Comparison of ENCODE assay signal across 8 cellular contexts in genomic region chr17:77959216-77959925, GRCh38. TPM values are rescaled to one million over a fixed set of nuclear protein-coding genes. Genes with fewer than 3 reads are reported as not detected.
DNase-seq lines count a peak whose midpoint lies in the region; ATAC-seq and TF ChIP-seq lines count a peak whose summit lies in the region.

No MANE protein-coding gene starts in this region.

- DNase-seq in GM13976 (ENCODE audit: low spot score) = peak; percentile 50
- DNase-seq in activated CD8-positive, alpha-beta memory T cell treated with anti-CD3 and anti-CD28 coated beads for 48 hours (ENCODE audit: low read depth in 2 of 3, low spot score in 2 of 3) = peak in 2 of 3 experiments; percentile 10 to 25
- peak; percentile 34 for DNase-seq in nephron progenitor cell
- DNase-seq in upper lobe of right lung = no peak

- H3K36me3 Mint-ChIP-seq in nephron progenitor cell (ENCODE audit: low read depth) = no peaks in the 10 kb centered on the region

- peak overlapping the region; percentile 36 for H3K27ac Mint-ChIP-seq in nephron progenitor cell

- H3K4me1 ChIP-seq in Loucy (ENCODE audit: insufficient read depth, low read length, poor library complexity, severe bottlenecking) (peaks cover 53% of the 10 kb centered on the region), esophagus (ENCODE audit: control insufficient read depth in 2 of 2, insufficient read depth in 2 of 2, low read length in 1 of 2) (peaks cover 4 to 5% of the 10 kb centered on the region in 2 donors), upper lobe of right lung (peaks cover 37% of the 10 kb centered on the region)

- H3K79me2 ChIP-seq in Loucy (ENCODE audit: insufficient read depth, low read length) = peaks cover 61% of the 10 kb centered on the region

- H3K4me2 ChIP-seq in Loucy (ENCODE audit: low read depth, low read length, poor library complexity, severe bottlenecking) = peak overlapping the region; percentile 78

- H3K9me3 ChIP-seq in Loucy (ENCODE audit: insufficient read depth, low read depth, low read length) = no peaks in the 10 kb centered on the region
- H3K9me3 ChIP-seq in esophagus (ENCODE audit: control insufficient read depth in 2 of 2, insufficient read depth in 1 of 2, low read depth in 1 of 2, low read length in 1 of 2) = no peaks in the 10 kb centered on the region
- H3K9me3 ChIP-seq in upper lobe of right lung = no peaks in the 10 kb centered on the region

- no peaks in the 10 kb centered on the region for H3K9me3 Mint-ChIP-seq in nephron progenitor cell

- H3K27me3 Mint-ChIP-seq in nephron progenitor cell (ENCODE audit: low read depth, poor library complexity) = peaks cover 46% of the 10 kb centered on the region

- peaks cover 47% of the 10 kb centered on the region for H4K20me1 ChIP-seq in Loucy (ENCODE audit: insufficient read depth, low read length, poor library complexity, severe bottlenecking)

- 0 to 1% methylated on average over 71 to 75 of the region's 75 CpGs for WGBS in esophagus, 2 donors

- H3K27me3 ChIP-seq in Loucy (ENCODE audit: insufficient read depth, low read length, poor library complexity, severe bottlenecking) (no peaks in the 10 kb centered on the region), esophagus (ENCODE audit: control insufficient read depth in 1 of 2, insufficient read depth in 2 of 2, low read length in 2 of 2) (peaks cover 0 to 2% of the 10 kb centered on the region in 2 donors), upper lobe of right lung (no peaks in the 10 kb centered on the region)

- H3K27ac ChIP-seq in esophagus (ENCODE audit: low read depth in 2 of 2, low read length in 1 of 2) (peak overlapping the region; percentile 92 to 96), upper lobe of right lung (no peak overlapping the region)

- H3K4me1 Mint-ChIP-seq in nephron progenitor cell = peaks cover 54% of the 10 kb centered on the region

- no peaks in the 10 kb centered on the region for H3K36me3 ChIP-seq in Loucy (ENCODE audit: insufficient read depth, low read length)
- no peaks in the 10 kb centered on the region for H3K36me3 ChIP-seq in esophagus (ENCODE audit: control insufficient read depth in 2 of 2, insufficient read depth in 2 of 2, low read length in 1 of 2)
- no peaks in the 10 kb centered on the region for H3K36me3 ChIP-seq in upper lobe of right lung

- TF ChIP-seq CTCF in GM13976 (IDR thresholded peaks at IDR 0.05; ENCODE audit: borderline replicate concordance, control extremely low read depth, extremely low read depth, insufficient read depth, missing control alignments) (no peak), Loucy (conservative IDR thresholded peaks at IDR 0.05; ENCODE audit: low read length) (no peak), nephron progenitor cell (IDR thresholded peaks at IDR 0.05) (no peak), upper lobe of right lung (IDR thresholded peaks at IDR 0.05) (no peak)

- no peak overlapping the region for H2AFZ ChIP-seq in Loucy (ENCODE audit: low read length)

- H3F3A ChIP-seq in Loucy (ENCODE audit: low read depth) = peaks cover 4% of the 10 kb centered on the region; the same call in 1 of the 2 replicates

- H3K4me3 Mint-ChIP-seq in nephron progenitor cell = peak overlapping the region; percentile 92

- in situ Hi-C loops in GM13976 (cut with MboI; ENCODE audit: low sequenced_read_pairs, unreplicated experiment) = no loop called here

- H3K9ac ChIP-seq in Loucy (ENCODE audit: low read depth, low read length, poor library complexity, severe bottlenecking) = peak overlapping the region; percentile 71

- ATAC-seq in upper lobe of right lung = no peak
- ATAC-seq in GM19351 (IDR thresholded peaks at IDR 0.05; ENCODE audit: unreplicated experiment) = no peak
- no peak for ATAC-seq in HG03571 (IDR thresholded peaks at IDR 0.05; ENCODE audit: unreplicated experiment)

- intact Hi-C loops in upper lobe of right lung (cut with DNase I) = no loop called here

- no peaks in the 10 kb centered on the region for H3K9me2 ChIP-seq in Loucy (replicated peaks; ENCODE audit: low read depth, low read length)

- H3K4me3 ChIP-seq in Loucy (ENCODE audit: low read length, poor library complexity, severe bottlenecking) (peak overlapping the region; percentile 78), esophagus (ENCODE audit: low read depth in 1 of 2, low read length in 2 of 2) (peak overlapping the region; percentile 62 to 92), upper lobe of right lung (peak overlapping the region; percentile 64)

RNA-seq across cellular contexts. Expression of gene TNRC6C, which starts 0.9 kb away (rescaled TPM):
- polyA plus RNA-seq in esophagus = 1 to 10 TPM; 1.2 to 3.4 TPM
- 21.7 TPM for total RNA-seq in upper lobe of right lung
